Comparison of ENCODE assay signal across 8 cellular contexts in the genomic region with DNA sequence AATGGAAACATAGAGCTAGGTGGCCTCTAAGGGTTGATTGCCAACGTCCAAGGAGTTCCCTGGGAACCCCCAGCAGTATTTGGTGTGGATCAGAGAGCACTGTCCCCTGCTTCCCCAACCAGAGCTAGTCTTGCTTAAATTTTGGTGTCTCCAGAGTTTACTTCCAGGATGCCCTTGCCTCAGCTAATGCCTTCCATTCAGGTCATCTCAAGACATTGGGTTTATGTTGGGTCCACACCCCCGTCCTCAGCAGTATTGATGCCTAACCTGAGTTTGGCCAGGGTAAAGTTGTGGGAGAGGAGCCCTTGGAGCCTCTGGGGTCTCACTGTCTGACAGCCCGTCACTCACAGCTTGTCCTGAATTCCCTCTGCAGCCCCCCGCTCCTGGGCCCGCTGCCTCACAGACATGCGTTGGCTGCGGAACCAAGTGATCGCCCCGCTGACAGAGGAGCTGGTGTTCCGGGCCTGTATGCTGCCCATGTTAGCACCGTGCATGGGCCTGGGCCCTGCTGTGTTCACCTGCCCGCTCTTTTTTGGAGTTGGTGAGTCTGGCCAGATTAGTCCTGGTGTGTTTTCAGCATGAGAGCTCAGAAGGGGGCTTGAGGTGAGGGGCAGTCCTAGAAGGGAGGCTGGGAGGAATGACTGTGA. TPM values are rescaled to one million over a fixed set of nuclear protein-coding genes. Genes with fewer than 3 reads are reported as not detected.
DNase-seq lines count a peak whose midpoint lies in the region; ATAC-seq and TF ChIP-seq lines count a peak whose summit lies in the region.

No MANE protein-coding gene starts in this region.

- WGBS in endodermal cell (ENCODE audit: insufficient coverage in 1 of 2, insufficient read length in 1 of 2), 2 experiments = 93 to 95% methylated on average over 9 to 12 of the region's 12 CpGs
- 86 to 88% (median 88%) methylated on average over 12 of the region's 12 CpGs for WGBS in ovary, 3 donors

- no peaks in the 10 kb centered on the region for H3K9me3 Mint-ChIP-seq in endodermal cell

- peak overlapping the region; percentile 90 for H3K9ac ChIP-seq in endodermal cell (ENCODE audit: extremely low read depth, low read length, poor library complexity, severe bottlenecking)

- H4K20me1 ChIP-seq in DOHH2 (ENCODE audit: control insufficient read depth, insufficient read depth, low read depth, low read length) = peaks cover 2% of the 10 kb centered on the region; the same call in 1 of the 2 replicates

- TSS peak; percentile 87 for BruUV-seq in Panc1 (replicated peaks; lab: Mats Ljungman, UMichigan)

- H3K4me3 Mint-ChIP-seq in endodermal cell = peak overlapping the region; percentile 86

- POLR2A ChIA-PET in Panc1 (lab: Charles Lee) = interaction anchor here (0.6 to 0.9 kb wide), 2 partner anchors 116 to 228 kb away, joined by 3 to 10 read pairs; no protein-coding TSS in a partner anchor
- POLR2A ChIA-PET in HEK293T (lab: Yijun Ruan, JAX) = interaction anchor here (1.7 to 5.7 kb wide), 3 partner anchors 9 to 131 kb away, joined by 8 to 63 read pairs (median 29); no protein-coding TSS in a partner anchor

- H3K9me3 ChIP-seq in DOHH2 (ENCODE audit: control insufficient read depth, insufficient read depth, low read length) (no peaks in the 10 kb centered on the region), Panc1 (ENCODE audit: control insufficient read depth, insufficient read depth, low read depth, low read length) (no peaks in the 10 kb centered on the region), endodermal cell (ENCODE audit: control insufficient read depth, low read length) (no peaks in the 10 kb centered on the region), ovary (no peaks in the 10 kb centered on the region)

- H3K79me2 ChIP-seq in DOHH2 (ENCODE audit: control insufficient read depth, low read length) = peaks cover 58% of the 10 kb centered on the region

- no peaks in the 10 kb centered on the region for H3K27me3 Mint-ChIP-seq in endodermal cell (ENCODE audit: insufficient read depth)

- H3K4me3 ChIP-seq in DOHH2 (ENCODE audit: low read length) (peak overlapping the region; percentile 80), Panc1 (ENCODE audit: low read depth in 2 of 2, low read length in 2 of 2) (peak overlapping the region; percentile 82 to 99), endodermal cell (ENCODE audit: low read length) (peak overlapping the region; percentile 94), ovary (no peak overlapping the region)

- ATAC-seq in Panc1 = no peak

- H3K27ac Mint-ChIP-seq in endodermal cell = peak overlapping the region; percentile 83

- no peak for DNase-seq in Panc1 (ENCODE audit: low read depth, low spot score)
- peak; percentile 55 for DNase-seq in endodermal cell
- peak in 3 of 5 donors; percentile 32 to 43 (median 37) for DNase-seq in ovary
- DNase-seq in NCI-H510A (lab: John Stamatoyannopoulos, UW) = no peak
- DNase-seq in stimulated activated CD4-positive, alpha-beta T cell treated with anti-CD3 and anti-CD28 coated beads, Interleukin-4, amount 100 ng/mL, for 1 hour = no peak
- no peak for DNase-seq in activated CD4-positive, CD25-positive, alpha-beta regulatory T cell treated with anti-CD3 and anti-CD28 coated beads, Interleukin-2, amount 50 U/mL, for 72 hours
- no peak for DNase-seq in HEK293T (ENCODE audit: extremely low spot score)

- TF ChIP-seq EP300 in ovary (IDR thresholded peaks at IDR 0.05) = no peak

- no peak for TF ChIP-seq POLR2A in ovary (IDR thresholded peaks at IDR 0.05)

- in situ Hi-C loops in Panc1 (cut with HindIII; ENCODE audit: low pct_unique_long_range_greater_than_20kb, low sequenced_read_pairs) = no loop called here

- peaks cover 20% of the 10 kb centered on the region for H3K36me3 Mint-ChIP-seq in endodermal cell (ENCODE audit: low read depth)

- peaks cover 8% of the 10 kb centered on the region; the same call in 1 of the 2 replicates for H3F3A ChIP-seq in DOHH2 (ENCODE audit: control insufficient read depth, insufficient read depth)

- no peak for TF ChIP-seq CTCF in DOHH2 (IDR thresholded peaks at IDR 0.05; ENCODE audit: low read depth, low read length, poor library complexity, severe bottlenecking)
- no peak for TF ChIP-seq CTCF in Panc1 (IDR thresholded peaks at IDR 0.05)
- TF ChIP-seq CTCF in endodermal cell (conservative IDR thresholded peaks at IDR 0.05) = no peak
- TF ChIP-seq CTCF in ovary (IDR thresholded peaks at IDR 0.05) = no peak

- H3K9me2 ChIP-seq in DOHH2 (replicated peaks; ENCODE audit: control insufficient read depth, low read length) = no peaks in the 10 kb centered on the region

- H3K27ac ChIP-seq in DOHH2 (ENCODE audit: low read depth, low read length) (no peak overlapping the region), Panc1 (ENCODE audit: low read length) (peak overlapping the region; percentile 95), endodermal cell (ENCODE audit: low read depth, low read length) (no peak overlapping the region), ovary (no peak overlapping the region)

- peaks cover 61% of the 10 kb centered on the region for H3K36me3 ChIP-seq in DOHH2 (ENCODE audit: control insufficient read depth, low read length)
- peaks cover 10% of the 10 kb centered on the region; the same call in 1 of the 2 replicates for H3K36me3 ChIP-seq in Panc1 (ENCODE audit: control insufficient read depth, insufficient read depth, low read length)
- peaks cover 29% of the 10 kb centered on the region for H3K36me3 ChIP-seq in endodermal cell (ENCODE audit: control insufficient read depth, insufficient read depth, low read length)
- no peaks in the 10 kb centered on the region for H3K36me3 ChIP-seq in ovary

- peaks cover 13% of the 10 kb centered on the region for H3K4me1 Mint-ChIP-seq in endodermal cell

- H3K27me3 ChIP-seq in DOHH2 (ENCODE audit: control insufficient read depth, low read length) (no peaks in the 10 kb centered on the region), Panc1 (ENCODE audit: control insufficient read depth, insufficient read depth, low read length) (no peaks in the 10 kb centered on the region), endodermal cell (ENCODE audit: control insufficient read depth, insufficient read depth, low read length, poor library complexity, severe bottlenecking) (no peaks in the 10 kb centered on the region), ovary (no peaks in the 10 kb centered on the region)

- H3K4me1 ChIP-seq in DOHH2 (ENCODE audit: control insufficient read depth, low read length) (peaks cover 34% of the 10 kb centered on the region), Panc1 (ENCODE audit: control insufficient read depth, insufficient read depth, low read length) (peaks cover 35% of the 10 kb centered on the region), endodermal cell (ENCODE audit: control insufficient read depth, insufficient read depth, low read length) (peaks cover 8% of the 10 kb centered on the region), ovary (ENCODE audit: insufficient read depth) (peaks cover 14% of the 10 kb centered on the region)

- peak overlapping the region; percentile 95 for H3K4me2 ChIP-seq in DOHH2 (ENCODE audit: low read length)

- intact Hi-C loops in Panc1 (cut with micrococcal nuclease; ENCODE audit: unreplicated experiment) = no loop called here
- intact Hi-C loops in ovary (cut with DNase I) = loop anchor here in 1 of 4 donors (5.0 kb wide), 1 partner anchor 607 kb away; no protein-coding TSS in a partner anchor

- CTCF ChIA-PET in Panc1 (lab: Charles Lee) (interaction anchor here (0.6 kb wide), 2 partner anchors 11 to 67 kb away, joined by 3 to 4 read pairs; no protein-coding TSS in a partner anchor), HEK293T (lab: Yijun Ruan, JAX) (interaction anchor here (1.0 kb wide), 1 partner anchor 133 kb away, joined by 3 read pairs; no protein-coding TSS in a partner anchor)

TF ChIP-seq in HEK293T, 16 proteins besides CTCF, POLR2A, EP300 and RAD21:
- TF ChIP-seq LEF1 (IDR thresholded peaks at IDR 0.05; ENCODE audit: borderline replicate concordance) (no peak), L3MBTL2 (conservative IDR thresholded peaks at IDR 0.05) (no peak), CTBP1 (IDR thresholded peaks at IDR 0.05; ENCODE audit: borderline replicate concordance) (no peak), ARNT (IDR thresholded peaks at IDR 0.05) (no peak), SP1 (IDR thresholded peaks at IDR 0.05) (no peak), ZNF384 (IDR thresholded peaks at IDR 0.05) (no peak), BHLHE40 (IDR thresholded peaks at IDR 0.05; ENCODE audit: borderline replicate concordance) (no peak), HDGF (IDR thresholded peaks at IDR 0.05; ENCODE audit: borderline replicate concordance) (no peak), TARDBP (IDR thresholded peaks at IDR 0.05) (no peak), ELF4 (IDR thresholded peaks at IDR 0.05) (no peak), NFRKB (IDR thresholded peaks at IDR 0.05) (no peak), FOXM1 (IDR thresholded peaks at IDR 0.05; ENCODE audit: borderline replicate concordance) (no peak), FOXA1 (IDR thresholded peaks at IDR 0.05) (no peak), SUZ12 (IDR thresholded peaks at IDR 0.05) (no peak), FOXK2 (IDR thresholded peaks at IDR 0.05) (no peak)
- TF ChIP-seq, protein P1, sequence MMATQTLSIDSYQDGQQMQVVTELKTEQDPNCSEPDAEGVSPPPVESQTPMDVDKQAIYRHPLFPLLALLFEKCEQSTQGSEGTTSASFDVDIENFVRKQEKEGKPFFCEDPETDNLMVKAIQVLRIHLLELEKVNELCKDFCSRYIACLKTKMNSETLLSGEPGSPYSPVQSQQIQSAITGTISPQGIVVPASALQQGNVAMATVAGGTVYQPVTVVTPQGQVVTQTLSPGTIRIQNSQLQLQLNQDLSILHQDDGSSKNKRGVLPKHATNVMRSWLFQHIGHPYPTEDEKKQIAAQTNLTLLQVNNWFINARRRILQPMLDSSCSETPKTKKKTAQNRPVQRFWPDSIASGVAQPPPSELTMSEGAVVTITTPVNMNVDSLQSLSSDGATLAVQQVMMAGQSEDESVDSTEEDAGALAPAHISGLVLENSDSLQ (IDR thresholded peaks at IDR 0.05) = no peak

RNA-seq across cellular contexts. Expression of gene RCE1, which starts 1.4 kb away (rescaled TPM):
- total RNA-seq in Panc1 (2021; ENCODE audit: unreplicated experiment) (43.7 TPM), endodermal cell (10 to 100 TPM; 34.5 to 37.5 TPM), ovary (10 to 100 TPM; 13.8 to 31.1 (median 18.2) TPM)
- polyA plus RNA-seq in Panc1 (2012; ENCODE audit: insufficient read length) = 43.4 TPM
- polyA plus RNA-seq in endodermal cell (2013, experiment 1 of 2) = 21.4 TPM
- 21.2 TPM for polyA plus RNA-seq in endodermal cell (2013, experiment 2 of 2)
- 10 to 100 TPM in 1 of 2 donors, 1 to 10 TPM in 1; 7.0 to 14.6 TPM for polyA plus RNA-seq in ovary

RNA-seq across cellular contexts. Expression of gene LRFN4, which starts 12.2 kb away (rescaled TPM):
- 56.7 TPM for total RNA-seq in Panc1 (2021; ENCODE audit: unreplicated experiment)
- polyA plus RNA-seq in Panc1 (2012; ENCODE audit: insufficient read length) = 63.5 TPM
- total RNA-seq in endodermal cell = 10 to 100 TPM; 23.2 to 26.2 TPM
- polyA plus RNA-seq in endodermal cell (2013, experiment 1 of 2) = 27.8 TPM
- 24.3 TPM for polyA plus RNA-seq in endodermal cell (2013, experiment 2 of 2)
- total RNA-seq in ovary = 10 to 100 TPM in 4 of 7 donors, 1 to 10 TPM in 3; 1.3 to 18.1 (median 10.6) TPM
- 1 to 10 TPM in 1 of 2 donors, not detected in 1; 7.9 TPM for polyA plus RNA-seq in ovary

Comparison
In these comparisons a context has a peak if more than half of its experiments do, and no peak if none do; other contexts are left out.
1. DNase-seq: peak in endodermal cell (single experiment) and ovary (3 of 5); none in Panc1 (single experiment), NCI-H510A (single experiment), stimulated activated CD4-positive, alpha-beta T cell treated with anti-CD3 and anti-CD28 coated beads, Interleukin-4, amount 100 ng/mL, for 1 hour (single experiment), activated CD4-positive, CD25-positive, alpha-beta regulatory T cell treated with anti-CD3 and anti-CD28 coated beads, Interleukin-2, amount 50 U/mL, for 72 hours (single experiment) and HEK293T (single experiment).